Comparison of ENCODE assay signal across 11 cellular contexts in genomic region chr9:6779417-6780241, GRCh38. TPM values are rescaled to one million over a fixed set of nuclear protein-coding genes. Genes with fewer than 3 reads are reported as not detected.
DNase-seq lines count a peak whose midpoint lies in the region; ATAC-seq and TF ChIP-seq lines count a peak whose summit lies in the region.
"Had no signal": no experiment of that assay in that cellular context is flagged by ENCODE, and none has a peak within 500 bp of the region (broad histone marks: within the 10 kb centered on the region; RNA-seq: fewer than 3 reads in every experiment).

No MANE protein-coding gene starts in this region.

- CTCF ChIA-PET in CD4-positive, alpha-beta T cell (lab: Charles Lee), result interaction anchor here (0.8 kb wide), 1 partner anchor 19 kb away, joined by 3 read pairs; no protein-coding TSS in a partner anchor
- CTCF ChIA-PET in HEK293 (lab: Yijun Ruan, JAX), result interaction anchor here (1.0 kb wide), 1 partner anchor 195 kb away, joined by 3 read pairs; no protein-coding TSS in a partner anchor

- no peak for DNase-seq in CD4-positive, alpha-beta T cell
- peak; percentile 54 for DNase-seq in astrocyte of the hippocampus (ENCODE audit: low read depth, low spot score)
- DNase-seq in kidney tubule cell (ENCODE audit: low spot score), result peak; percentile 17
- DNase-seq in hippocampal formation (lab: John Stamatoyannopoulos, UW), result no peak
- no peak for DNase-seq in T-helper 9 cell
- DNase-seq: foreskin melanocyte, WERI-Rb-1 had no signal

- POLR2A ChIA-PET in CD4-positive, alpha-beta T cell (lab: Charles Lee), result interaction anchor here (1.6 to 8.5 kb wide), 2 partner anchors 22 to 76 kb away, joined by 3 to 60 read pairs; partner anchors contain the start of gene KDM4C
- POLR2A ChIA-PET in HEK293 (lab: Yijun Ruan, JAX), result interaction anchor here (2.4 kb wide), 1 partner anchor 22 kb away, joined by 14 read pairs; the partner anchor contains the start of gene KDM4C

- no peaks in the 10 kb centered on the region for H3K27me3 ChIP-seq in CD4-positive, alpha-beta T cell (ENCODE audit: control insufficient read depth, insufficient read depth, low read length)

- H3K36me3 Mint-ChIP-seq in CD4-positive, alpha-beta T cell (ENCODE audit: low read depth), result peaks cover 15% of the 10 kb centered on the region
- H3K36me3 Mint-ChIP-seq in activated T-helper 17 cell treated with anti-CD3 and anti-CD28 coated beads, Interleukin-2, amount 50 U/mL, for 72 hours (ENCODE audit: low read depth), result peaks cover 14% of the 10 kb centered on the region

- H3K36me3 ChIP-seq in HEK293 (ENCODE audit: control insufficient read depth in 2 of 2, insufficient read depth in 1 of 2, low read length in 2 of 2), result no peaks in the 10 kb centered on the region
- H3K36me3 ChIP-seq: WERI-Rb-1 had no signal

- no peak for ATAC-seq in CD4-positive, alpha-beta T cell (ENCODE audit: poor library complexity)
- ATAC-seq in GM19395 (IDR thresholded peaks at IDR 0.05; ENCODE audit: unreplicated experiment), result no peak
- no peak for ATAC-seq in activated T-helper 17 cell treated with anti-CD3 and anti-CD28 coated beads, Interleukin-2, amount 50 U/mL, for 72 hours (replicated peaks)

- H3K27me3 Mint-ChIP-seq in CD4-positive, alpha-beta T cell, result no peaks in the 10 kb centered on the region
- no peaks in the 10 kb centered on the region for H3K27me3 Mint-ChIP-seq in activated T-helper 17 cell treated with anti-CD3 and anti-CD28 coated beads, Interleukin-2, amount 50 U/mL, for 72 hours

- intact Hi-C loops in CD4-positive, alpha-beta T cell (cut with DNase I, micrococcal nuclease), result no loop called here

- H3K27ac Mint-ChIP-seq in CD4-positive, alpha-beta T cell, result peak overlapping the region; percentile 19
- no peak overlapping the region for H3K27ac Mint-ChIP-seq in activated T-helper 17 cell treated with anti-CD3 and anti-CD28 coated beads, Interleukin-2, amount 50 U/mL, for 72 hours

- H3K27ac ChIP-seq in CD4-positive, alpha-beta T cell (ENCODE audit: low read depth, low read length), result no peak overlapping the region
- no peak overlapping the region for H3K27ac ChIP-seq in HEK293 (ENCODE audit: extremely low read depth, low read depth, low read length)
- H3K27ac ChIP-seq: WERI-Rb-1 had no signal

- H3K9me3 Mint-ChIP-seq in CD4-positive, alpha-beta T cell, result no peaks in the 10 kb centered on the region
- H3K9me3 Mint-ChIP-seq in activated T-helper 17 cell treated with anti-CD3 and anti-CD28 coated beads, Interleukin-2, amount 50 U/mL, for 72 hours, result no peaks in the 10 kb centered on the region
- H3K9me3 Mint-ChIP-seq: neural crest cell had no signal

- no peak overlapping the region for H3K4me3 ChIP-seq in HEK293 (ENCODE audit: low read depth, low read length)

- peak overlapping the region; percentile 43 for H3K4me3 Mint-ChIP-seq in CD4-positive, alpha-beta T cell
- H3K4me3 Mint-ChIP-seq in activated T-helper 17 cell treated with anti-CD3 and anti-CD28 coated beads, Interleukin-2, amount 50 U/mL, for 72 hours, result no peak overlapping the region
- H3K4me3 Mint-ChIP-seq: neural crest cell had no signal

- H3K4me1 ChIP-seq in HEK293 (ENCODE audit: control insufficient read depth, insufficient read depth, low read length), result peaks cover 2% of the 10 kb centered on the region; the same call in 1 of the 2 replicates

- no peaks in the 10 kb centered on the region for H3K9me3 ChIP-seq in CD4-positive, alpha-beta T cell (ENCODE audit: control insufficient read depth, low read length)
- H3K9me3 ChIP-seq in HEK293 (ENCODE audit: control insufficient read depth, insufficient read depth, low read depth, low read length), result no peaks in the 10 kb centered on the region

- no peak for TF ChIP-seq CTCF in CD4-positive, alpha-beta T cell (IDR thresholded peaks at IDR 0.05)
- no peak for TF ChIP-seq CTCF in HEK293 (tag by site-specific recombination; IDR thresholded peaks at IDR 0.05)

- peaks cover 82% of the 10 kb centered on the region for H3K4me1 Mint-ChIP-seq in CD4-positive, alpha-beta T cell (ENCODE audit: low read depth)
- peaks cover 38% of the 10 kb centered on the region for H3K4me1 Mint-ChIP-seq in activated T-helper 17 cell treated with anti-CD3 and anti-CD28 coated beads, Interleukin-2, amount 50 U/mL, for 72 hours

TF ChIP-seq in HEK293, 187 proteins besides CTCF, POLR2A, EP300 and RAD21 (continues in another document):
- no peak for TF ChIP-seq ZNF785 (tag by site-specific recombination; IDR thresholded peaks at IDR 0.05)
- TF ChIP-seq ZNF202 (tag by site-specific recombination; IDR thresholded peaks at IDR 0.05; ENCODE audit: borderline replicate concordance), result no peak
- no peak for TF ChIP-seq ZNF354C (tag by site-specific recombination; IDR thresholded peaks at IDR 0.05; ENCODE audit: borderline replicate concordance, low read depth)
- no peak for TF ChIP-seq ZBTB21 (tag by site-specific recombination; IDR thresholded peaks at IDR 0.05)
- no peak for TF ChIP-seq ZNF121 (tag by site-specific recombination; IDR thresholded peaks at IDR 0.05)
- TF ChIP-seq ZNF629 (tag by site-specific recombination; IDR thresholded peaks at IDR 0.05), result 0 out of 2 replicates have a peak, but pooled peaks have one; percentile 27
- no peak for TF ChIP-seq ELK4 (IDR thresholded peaks at IDR 0.05; ENCODE audit: borderline replicate concordance, low read depth, low read length)
- no peak for TF ChIP-seq ZNF239 (tag by site-specific recombination; IDR thresholded peaks at IDR 0.05)
- no peak for TF ChIP-seq ZBTB10 (tag by site-specific recombination; IDR thresholded peaks at IDR 0.05)
- TF ChIP-seq ZNF214 (tag by site-specific recombination; IDR thresholded peaks at IDR 0.05; ENCODE audit: borderline replicate concordance), result no peak
- TF ChIP-seq ZNF174 (tag by site-specific recombination; IDR thresholded peaks at IDR 0.05), result no peak
- TF ChIP-seq ZNF155 (tag by site-specific recombination; IDR thresholded peaks at IDR 0.05), result no peak
- TF ChIP-seq SCRT1 (tag by site-specific recombination; IDR thresholded peaks at IDR 0.05; ENCODE audit: borderline replicate concordance), result peak; percentile 30; the same call in 1 of the 2 replicates
- 0 out of 2 replicates have a peak, but pooled peaks have one; percentile 37 for TF ChIP-seq ZNF843 (tag by site-specific recombination; IDR thresholded peaks at IDR 0.05)
- no peak for TF ChIP-seq ZNF221 (tag by site-specific recombination; IDR thresholded peaks at IDR 0.05; ENCODE audit: borderline replicate concordance)
- TF ChIP-seq PRDM10 (tag by site-specific recombination; IDR thresholded peaks at IDR 0.05), result no peak

RNA-seq across cellular contexts. Expression of gene KDM4C, which starts 21.9 kb away (rescaled TPM):
- total RNA-seq in CD4-positive, alpha-beta T cell, result 10 to 100 TPM; 60.1 to 61.3 TPM
- 10 to 100 TPM; 46.6 to 70.9 TPM for total RNA-seq in activated T-helper 17 cell treated with anti-CD3 and anti-CD28 coated beads, Interleukin-2, amount 50 U/mL, for 72 hours

Comparison
In these comparisons a context has a peak if more than half of its experiments do, and no peak if none do; other contexts are left out.
1. DNase-seq: peak in astrocyte of the hippocampus (single experiment) and kidney tubule cell (single experiment); none in CD4-positive, alpha-beta T cell (0 of 10), hippocampal formation (0 of 2) and T-helper 9 cell (single experiment).